In the genomic region with DNA sequence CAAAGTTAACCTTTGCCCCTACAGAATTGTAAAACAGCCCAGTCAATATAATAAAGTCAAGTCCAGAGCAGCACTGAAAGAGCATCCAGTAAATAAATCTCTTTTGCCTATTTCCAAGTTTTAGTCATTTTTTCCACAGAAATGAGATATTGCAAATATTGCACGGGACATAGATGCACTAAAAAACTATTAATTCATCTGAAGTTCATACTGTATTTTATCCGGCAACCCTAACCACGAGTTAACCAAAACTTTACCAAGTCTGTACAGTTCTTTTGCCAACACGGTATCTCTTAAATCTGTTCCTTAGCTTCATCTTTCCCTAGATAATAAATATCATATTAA, we compare ENCODE assay signal across 1 cellular context.
TF ChIP-seq lines count a peak whose summit lies in the region.

No MANE protein-coding gene starts in this region.

TF ChIP-seq in SK-N-SH treated with all-trans-retinoic acid at 6 μM for 48 hours, 23 proteins besides CTCF, POLR2A, EP300 and RAD21 (continued from another document):
- TF ChIP-seq, protein P1, sequence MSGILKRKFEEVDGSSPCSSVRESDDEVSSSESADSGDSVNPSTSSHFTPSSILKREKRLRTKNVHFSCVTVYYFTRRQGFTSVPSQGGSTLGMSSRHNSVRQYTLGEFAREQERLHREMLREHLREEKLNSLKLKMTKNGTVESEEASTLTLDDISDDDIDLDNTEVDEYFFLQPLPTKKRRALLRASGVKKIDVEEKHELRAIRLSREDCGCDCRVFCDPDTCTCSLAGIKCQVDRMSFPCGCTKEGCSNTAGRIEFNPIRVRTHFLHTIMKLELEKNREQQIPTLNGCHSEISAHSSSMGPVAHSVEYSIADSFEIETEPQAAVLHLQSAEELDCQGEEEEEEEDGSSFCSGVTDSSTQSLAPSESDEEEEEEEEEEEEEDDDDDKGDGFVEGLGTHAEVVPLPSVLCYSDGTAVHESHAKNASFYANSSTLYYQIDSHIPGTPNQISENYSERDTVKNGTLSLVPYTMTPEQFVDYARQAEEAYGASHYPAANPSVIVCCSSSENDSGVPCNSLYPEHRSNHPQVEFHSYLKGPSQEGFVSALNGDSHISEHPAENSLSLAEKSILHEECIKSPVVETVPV (CRISPR knock-in tag; IDR thresholded peaks at IDR 0.05): no peak
- TF ChIP-seq GLIS3 (CRISPR knock-in tag; IDR thresholded peaks at IDR 0.05): no peak
- no peak for TF ChIP-seq ZFP3 (CRISPR knock-in tag; IDR thresholded peaks at IDR 0.05)
- TF ChIP-seq ARNTL (CRISPR knock-in tag; IDR thresholded peaks at IDR 0.05; ENCODE audit: borderline replicate concordance, low read depth): no peak
- TF ChIP-seq TCF4 (CRISPR knock-in tag; IDR thresholded peaks at IDR 0.05; ENCODE audit: borderline replicate concordance): no peak
- TF ChIP-seq, protein P2, sequence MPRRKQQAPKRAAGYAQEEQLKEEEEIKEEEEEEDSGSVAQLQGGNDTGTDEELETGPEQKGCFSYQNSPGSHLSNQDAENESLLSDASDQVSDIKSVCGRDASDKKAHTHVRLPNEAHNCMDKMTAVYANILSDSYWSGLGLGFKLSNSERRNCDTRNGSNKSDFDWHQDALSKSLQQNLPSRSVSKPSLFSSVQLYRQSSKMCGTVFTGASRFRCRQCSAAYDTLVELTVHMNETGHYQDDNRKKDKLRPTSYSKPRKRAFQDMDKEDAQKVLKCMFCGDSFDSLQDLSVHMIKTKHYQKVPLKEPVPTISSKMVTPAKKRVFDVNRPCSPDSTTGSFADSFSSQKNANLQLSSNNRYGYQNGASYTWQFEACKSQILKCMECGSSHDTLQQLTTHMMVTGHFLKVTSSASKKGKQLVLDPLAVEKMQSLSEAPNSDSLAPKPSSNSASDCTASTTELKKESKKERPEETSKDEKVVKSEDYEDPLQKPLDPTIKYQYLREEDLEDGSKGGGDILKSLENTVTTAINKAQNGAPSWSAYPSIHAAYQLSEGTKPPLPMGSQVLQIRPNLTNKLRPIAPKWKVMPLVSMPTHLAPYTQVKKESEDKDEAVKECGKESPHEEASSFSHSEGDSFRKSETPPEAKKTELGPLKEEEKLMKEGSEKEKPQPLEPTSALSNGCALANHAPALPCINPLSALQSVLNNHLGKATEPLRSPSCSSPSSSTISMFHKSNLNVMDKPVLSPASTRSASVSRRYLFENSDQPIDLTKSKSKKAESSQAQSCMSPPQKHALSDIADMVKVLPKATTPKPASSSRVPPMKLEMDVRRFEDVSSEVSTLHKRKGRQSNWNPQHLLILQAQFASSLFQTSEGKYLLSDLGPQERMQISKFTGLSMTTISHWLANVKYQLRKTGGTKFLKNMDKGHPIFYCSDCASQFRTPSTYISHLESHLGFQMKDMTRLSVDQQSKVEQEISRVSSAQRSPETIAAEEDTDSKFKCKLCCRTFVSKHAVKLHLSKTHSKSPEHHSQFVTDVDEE (CRISPR knock-in tag; IDR thresholded peaks at IDR 0.05): no peak
- no peak for TF ChIP-seq RARB (CRISPR knock-in tag; IDR thresholded peaks at IDR 0.05)
- TF ChIP-seq OSR1 (CRISPR knock-in tag; IDR thresholded peaks at IDR 0.05): no peak
- TF ChIP-seq ZFP30 (CRISPR knock-in tag; IDR thresholded peaks at IDR 0.05): no peak
- TF ChIP-seq CSDC2 (CRISPR knock-in tag; IDR thresholded peaks at IDR 0.05): no peak
- TF ChIP-seq, protein P3, sequence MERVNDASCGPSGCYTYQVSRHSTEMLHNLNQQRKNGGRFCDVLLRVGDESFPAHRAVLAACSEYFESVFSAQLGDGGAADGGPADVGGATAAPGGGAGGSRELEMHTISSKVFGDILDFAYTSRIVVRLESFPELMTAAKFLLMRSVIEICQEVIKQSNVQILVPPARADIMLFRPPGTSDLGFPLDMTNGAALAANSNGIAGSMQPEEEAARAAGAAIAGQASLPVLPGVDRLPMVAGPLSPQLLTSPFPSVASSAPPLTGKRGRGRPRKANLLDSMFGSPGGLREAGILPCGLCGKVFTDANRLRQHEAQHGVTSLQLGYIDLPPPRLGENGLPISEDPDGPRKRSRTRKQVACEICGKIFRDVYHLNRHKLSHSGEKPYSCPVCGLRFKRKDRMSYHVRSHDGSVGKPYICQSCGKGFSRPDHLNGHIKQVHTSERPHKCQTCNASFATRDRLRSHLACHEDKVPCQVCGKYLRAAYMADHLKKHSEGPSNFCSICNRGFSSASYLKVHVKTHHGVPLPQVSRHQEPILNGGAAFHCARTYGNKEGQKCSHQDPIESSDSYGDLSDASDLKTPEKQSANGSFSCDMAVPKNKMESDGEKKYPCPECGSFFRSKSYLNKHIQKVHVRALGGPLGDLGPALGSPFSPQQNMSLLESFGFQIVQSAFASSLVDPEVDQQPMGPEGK (CRISPR knock-in tag; IDR thresholded peaks at IDR 0.05; ENCODE audit: borderline replicate concordance): no peak
- no peak for TF ChIP-seq PPARA (CRISPR knock-in tag; IDR thresholded peaks at IDR 0.05; ENCODE audit: borderline replicate concordance)
- no peak for TF ChIP-seq ZNF8 (CRISPR knock-in tag; IDR thresholded peaks at IDR 0.05)
- TF ChIP-seq SNAI2 (CRISPR knock-in tag; IDR thresholded peaks at IDR 0.05): no peak
- no peak for TF ChIP-seq TOX (CRISPR knock-in tag; IDR thresholded peaks at IDR 0.05; ENCODE audit: borderline replicate concordance)
TF ChIP-seq in SK-N-SH treated with all-trans-retinoic acid at 6 μM for 48 hours: peak in this region for 0.
